Comparison of ENCODE assay signal across 1 cellular context in the genomic region with DNA sequence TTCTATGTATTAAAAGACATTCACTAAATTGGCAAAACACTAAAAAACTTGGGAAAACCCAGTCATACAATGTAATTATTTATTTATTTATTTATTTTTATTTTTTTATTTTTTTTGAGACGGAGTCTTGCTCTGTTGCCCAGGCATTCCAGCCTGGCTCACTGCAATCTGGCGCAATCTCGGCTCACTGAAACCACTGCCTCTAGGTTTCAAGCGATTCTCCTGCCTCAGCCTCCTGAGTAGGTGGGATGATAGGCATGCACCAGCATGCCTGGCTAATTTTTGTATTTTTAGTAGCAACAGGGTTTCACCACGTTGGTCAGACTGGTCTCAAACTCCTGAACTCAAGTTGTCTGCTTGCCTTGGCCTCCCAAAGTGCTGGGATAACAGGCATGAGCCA. TPM values are rescaled to one million over a fixed set of nuclear protein-coding genes. Genes with fewer than 3 reads are reported as not detected.
"Had no signal": no experiment of that assay in that cellular context is flagged by ENCODE, and none has a peak within 500 bp of the region (broad histone marks: within the 10 kb centered on the region; RNA-seq: fewer than 3 reads in every experiment).

No MANE protein-coding gene starts in this region.

RNA-seq across cellular contexts. Expression of a gene that starts 27.5 kb away (rescaled TPM):
- polyA plus RNA-seq: cardiac muscle cell had no signal
